Comparison of ENCODE assay signal across 8 cellular contexts in genomic region chr19:7394728-7395359, GRCh38. TPM values are rescaled to one million over a fixed set of nuclear protein-coding genes. Genes with fewer than 3 reads are reported as not detected.
DNase-seq lines count a peak whose midpoint lies in the region; ATAC-seq, FAIRE-seq and TF ChIP-seq lines count a peak whose summit lies in the region.

No MANE protein-coding gene starts in this region.

- H3K79me2 ChIP-seq in DND-41 (ENCODE audit: insufficient read depth, low read length) (peaks cover 42% of the 10 kb centered on the region), MM.1S (ENCODE audit: low read length) (peaks cover 46% of the 10 kb centered on the region)

- H3K9me2 ChIP-seq in MM.1S (replicated peaks; ENCODE audit: insufficient read depth, low read length): no peaks in the 10 kb centered on the region

- H3K9ac ChIP-seq in DND-41 (ENCODE audit: low read depth, low read length) (peak overlapping the region; percentile 93), MM.1S (ENCODE audit: low read length) (peak overlapping the region; percentile 74)

- H4K20me1 ChIP-seq in DND-41 (ENCODE audit: insufficient read depth, low read length): peaks cover 8% of the 10 kb centered on the region; the same call in 1 of the 2 replicates
- H4K20me1 ChIP-seq in MM.1S (ENCODE audit: insufficient read depth, low read length): no peaks in the 10 kb centered on the region

- H3K4me2 ChIP-seq in DND-41 (ENCODE audit: insufficient read depth, low read length): peak overlapping the region; percentile 90
- peak overlapping the region; percentile 89 for H3K4me2 ChIP-seq in MM.1S (ENCODE audit: low read depth, low read length)

- 0 to 2% (median 1%) methylated on average over 35 to 61 of the region's 61 CpGs for WGBS in stomach, 5 donors

- TF ChIP-seq POLR2A in H54 (IDR thresholded peaks at IDR 0.05; ENCODE audit: low read depth, low read length) (0 out of 2 replicates have a peak, but pooled peaks have one; percentile 79), stomach (IDR thresholded peaks at IDR 0.05) (peak in 1 of 4 donors; percentile 56)

- DNase-seq in DND-41: peak; percentile 92
- peak; percentile 79 for DNase-seq in H54 (ENCODE audit: insufficient read length, low spot score)
- peak; percentile 91 for DNase-seq in MM.1S
- peak; percentile 87 to 91 for DNase-seq in SJCRH30
- peak; percentile 86 for DNase-seq in activated naive CD4-positive, alpha-beta T cell treated with Interleukin-2 at 50 U/mL for 16 hours
- DNase-seq in foreskin melanocyte: peak; percentile 73
- peak; percentile 94 for DNase-seq in stomach

- H3K9me3 ChIP-seq in DND-41 (ENCODE audit: insufficient read depth, low read length, severe bottlenecking): no peaks in the 10 kb centered on the region
- no peaks in the 10 kb centered on the region for H3K9me3 ChIP-seq in MM.1S (replicated peaks; ENCODE audit: insufficient read depth, low read length)
- no peaks in the 10 kb centered on the region for H3K9me3 ChIP-seq in SJCRH30 (replicated peaks)
- no peaks in the 10 kb centered on the region for H3K9me3 ChIP-seq in neuron (ENCODE audit: low read length)
- no peaks in the 10 kb centered on the region for H3K9me3 ChIP-seq in stomach

- no peaks in the 10 kb centered on the region for H3F3A ChIP-seq in MM.1S (ENCODE audit: insufficient read depth, low read length)

- no peak for FAIRE-seq in H54 (lab: Jason Lieb, UNC)

- TF ChIP-seq EP300 in stomach (IDR thresholded peaks at IDR 0.05): no peak

- peak; percentile 90 for ATAC-seq in DND-41 (ENCODE audit: insufficient read depth, low read depth)

- H3K27ac ChIP-seq in DND-41 (ENCODE audit: low read length) (peak overlapping the region; percentile 74), MM.1S (ENCODE audit: low read length) (no peak overlapping the region), SJCRH30 (peak overlapping the region; percentile 39; the same call in 1 of the 2 replicates), stomach (peak overlapping the region; percentile 86 to 93 (median 88))

- H3K36me3 ChIP-seq in DND-41 (ENCODE audit: insufficient read depth, low read length): no peaks in the 10 kb centered on the region; the same call in 1 of the 2 replicates
- H3K36me3 ChIP-seq in MM.1S (replicated peaks; ENCODE audit: insufficient read depth, low read length): no peaks in the 10 kb centered on the region
- H3K36me3 ChIP-seq in SJCRH30: no peaks in the 10 kb centered on the region
- no peaks in the 10 kb centered on the region for H3K36me3 ChIP-seq in neuron (ENCODE audit: insufficient read depth, low read length)
- H3K36me3 ChIP-seq in stomach: peaks cover 0 to 10% (median 5%) of the 10 kb centered on the region in 4 donors

- peak overlapping the region; percentile 69 to 79 for H3K4me3 ChIP-seq in DND-41 (ENCODE audit: low read depth in 1 of 2, low read length in 2 of 2)
- H3K4me3 ChIP-seq in MM.1S (ENCODE audit: low read length): peak overlapping the region; percentile 84
- peak overlapping the region; percentile 83 for H3K4me3 ChIP-seq in SJCRH30
- H3K4me3 ChIP-seq in neuron (ENCODE audit: low read length): peak overlapping the region; percentile 88
- H3K4me3 ChIP-seq in stomach: peak overlapping the region; percentile 82 to 97 (median 93)

- H2AFZ ChIP-seq in DND-41 (ENCODE audit: low read depth, low read length) (peak overlapping the region; percentile 70), MM.1S (ENCODE audit: low read length) (peak overlapping the region; percentile 72), neuron (ENCODE audit: low read depth, low read length) (peak overlapping the region; percentile 39)

- H3K27me3 ChIP-seq in DND-41 (ENCODE audit: insufficient read depth, low read length, poor library complexity) (no peaks in the 10 kb centered on the region), MM.1S (replicated peaks; ENCODE audit: insufficient read depth, low read length) (no peaks in the 10 kb centered on the region), SJCRH30 (no peaks in the 10 kb centered on the region), neuron (ENCODE audit: insufficient read depth, low read length) (no peaks in the 10 kb centered on the region), stomach (no peaks in the 10 kb centered on the region)

- TF ChIP-seq CTCF in DND-41 (IDR thresholded peaks at IDR 0.05; ENCODE audit: borderline replicate concordance, extremely low read depth, low read length, poor library complexity, severe bottlenecking) (peak; percentile 40), MM.1S (IDR thresholded peaks at IDR 0.05; ENCODE audit: low read length) (no peak), stomach (IDR thresholded peaks at IDR 0.05) (no peak)

- intact Hi-C loops in stomach (cut with DNase I; ENCODE audit: low total_unique reads): no loop called here

- H3K4me1 ChIP-seq in DND-41 (ENCODE audit: insufficient read depth, low read length): peaks cover 23% of the 10 kb centered on the region
- H3K4me1 ChIP-seq in MM.1S (ENCODE audit: low read length): peaks cover 5% of the 10 kb centered on the region; the same call in 1 of the 2 replicates
- peaks cover 9% of the 10 kb centered on the region for H3K4me1 ChIP-seq in SJCRH30
- peaks cover 19% of the 10 kb centered on the region for H3K4me1 ChIP-seq in neuron (ENCODE audit: insufficient read depth, low read length)
- H3K4me1 ChIP-seq in stomach: peaks cover 35 to 68% (median 45%) of the 10 kb centered on the region in 4 donors

RNA-seq across cellular contexts. Expression of gene ARHGEF18, which starts 46.1 kb away (rescaled TPM):
- 18.4 and 19.2 TPM in 2 replicates for total RNA-seq in SJCRH30 (2014; rRNA removed; shearing (Covaris generic))
- total RNA-seq in stomach: 10 to 100 TPM; 26.8 to 56.2 (median 37.1) TPM
- polyA plus RNA-seq in stomach: 10 to 100 TPM; 12.6 to 19.3 (median 14.8) TPM
